8 cellular contexts compared by ENCODE assay signal in the genomic region with DNA sequence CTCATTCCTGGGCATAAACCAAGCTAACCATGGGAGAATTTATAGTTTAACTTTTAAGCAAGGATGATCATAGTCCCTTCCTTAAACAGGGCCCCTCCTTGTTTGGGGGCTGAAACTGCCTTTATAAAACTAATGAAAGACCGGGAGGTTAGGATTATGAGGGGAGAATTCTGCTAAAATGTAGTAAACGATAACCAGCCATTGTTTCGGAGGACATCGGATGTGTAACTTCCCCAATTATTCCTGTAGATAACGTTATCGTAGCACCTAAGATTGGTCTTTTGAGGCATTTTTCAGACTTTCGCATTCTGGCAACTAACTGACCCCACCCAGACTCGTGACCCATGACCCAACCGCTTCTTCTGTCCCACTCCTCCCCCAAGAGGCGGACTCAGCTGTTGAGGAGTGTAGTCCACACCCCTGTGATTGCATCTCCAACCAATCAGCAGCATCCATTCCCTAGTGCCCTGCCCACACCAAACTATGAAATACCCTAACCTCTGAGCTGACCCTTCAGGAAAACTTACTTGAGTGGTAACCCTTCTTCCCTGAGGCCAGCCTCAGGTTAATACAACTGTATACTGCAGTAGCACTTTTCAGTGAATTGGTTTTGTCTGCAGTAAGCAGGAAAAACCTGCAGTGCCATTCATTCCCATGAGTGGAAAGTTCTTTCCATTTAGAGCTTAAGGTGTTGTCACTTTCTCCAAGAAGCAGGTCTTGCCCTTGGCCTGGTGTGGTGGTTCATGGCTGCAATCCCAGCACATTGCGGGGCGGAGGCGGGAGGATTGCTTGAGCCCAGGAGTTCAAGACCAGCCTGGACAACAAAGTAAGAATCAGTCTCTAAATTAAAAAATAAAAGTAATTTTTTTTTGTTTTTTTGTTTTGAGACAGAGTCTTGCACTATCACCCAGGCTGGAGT. TPM values are rescaled to one million over a fixed set of nuclear protein-coding genes. Genes with fewer than 3 reads are reported as not detected.
A peak's percentile ranks its signal among the peaks of the same experiment; 100 is the strongest.
DNase-seq lines count a peak whose midpoint lies in the region; ATAC-seq and TF ChIP-seq lines count a peak whose summit lies in the region.

No MANE protein-coding gene starts in this region.

- H3K4me1 ChIP-seq in left lung, result peaks cover 7 to 49% of the 10 kb centered on the region in 2 donors

- H3K36me3 ChIP-seq in left lung, result peaks cover 0 to 26% of the 10 kb centered on the region in 2 donors

- CTCF ChIA-PET in WTC11 (lab: Charles Lee), result interaction anchor here (0.9 to 1.9 kb wide), 9 partner anchors 8 to 545 kb away, joined by 3 to 11 read pairs (median 4); partner anchors contain the start of gene RSRP1

- no peaks in the 10 kb centered on the region for H3K9me3 Mint-ChIP-seq in WTC11

- no peaks in the 10 kb centered on the region for H3K27me3 Mint-ChIP-seq in WTC11 (ENCODE audit: low read depth)

- H3K4me3 ChIP-seq in left lung, result peak overlapping the region; percentile 90 to 100

- DNase-seq in NCI-H1417 (lab: John Stamatoyannopoulos, UW) (peak in 2 of 3 experiments; percentile 34 to 64), NCI-H1417 treated with DMSO at 0.1 percent for 48 hours (lab: John Stamatoyannopoulos, UW) (no peak), NCI-H146 treated with DMSO at 0.1 percent for 48 hours (lab: John Stamatoyannopoulos, UW; ENCODE audit: unreplicated experiment) (peak; percentile 15), WTC11 (ENCODE audit: low spot score) (peak; percentile 72), dermis blood vessel endothelial cell (peak; percentile 90), left lung (peak in 1 of 2 donors; percentile 92)
- DNase-seq in stimulated activated CD4-positive, alpha-beta T cell treated with anti-CD3 and anti-CD28 coated beads, Interleukin-4, amount 100 ng/mL, for 48 hours (ENCODE audit: low read depth in 2 of 2), result peak; percentile 45 to 65

- POLR2A ChIA-PET in WTC11 (lab: Charles Lee), result interaction anchor here (0.7 to 2.4 kb wide), 4 partner anchors 15 to 796 kb away, joined by 3 to 21 read pairs (median 3); partner anchors contain the start of genes CLIC4, LDLRAP1 and RSRP1

- peaks cover 22% of the 10 kb centered on the region for H3K36me3 Mint-ChIP-seq in WTC11

- no peaks in the 10 kb centered on the region for H3K27me3 ChIP-seq in left lung

- intact Hi-C loops in left lung (cut with DNase I), result no loop called here

- TF ChIP-seq CTCF in WTC11 (IDR thresholded peaks at IDR 0.05) (no peak), left lung (IDR thresholded peaks at IDR 0.05) (no peak)

- H3K27ac ChIP-seq in left lung, result peak overlapping the region; percentile 89 to 99

- ATAC-seq in HG02588 (IDR thresholded peaks at IDR 0.05; ENCODE audit: unreplicated experiment) (peak; percentile 65), WTC11 (peak; percentile 95), left lung (peak; percentile 95)

- H3K27ac Mint-ChIP-seq in WTC11, result no peak overlapping the region

- no peaks in the 10 kb centered on the region for H3K9me3 ChIP-seq in left lung

- no peak overlapping the region for H3K4me3 Mint-ChIP-seq in WTC11

- peaks cover 14% of the 10 kb centered on the region for H3K4me1 Mint-ChIP-seq in WTC11

TF ChIP-seq in WTC11, 78 proteins besides CTCF, POLR2A, EP300 and RAD21:
- TF ChIP-seq FOXK1 (CRISPR knock-in tag; IDR thresholded peaks at IDR 0.05), result 0 out of 2 replicates have a peak, but pooled peaks have one; percentile 67
- no peak for TF ChIP-seq ATF6 (CRISPR knock-in tag; IDR thresholded peaks at IDR 0.05)
- no peak for TF ChIP-seq TCF7 (CRISPR knock-in tag; IDR thresholded peaks at IDR 0.05; ENCODE audit: low read depth)
- TF ChIP-seq USF1 (CRISPR knock-in tag; IDR thresholded peaks at IDR 0.05), result peak; percentile 43; the same call in 1 of the 2 replicates

RNA-seq across cellular contexts. Expression of gene SYF2, which starts 0.8 kb away (rescaled TPM):
- 30.1 to 35.7 TPM (median 35.3 TPM) in 3 replicates for total RNA-seq in WTC11 (2021)
- total RNA-seq in dermis blood vessel endothelial cell, result 46.1 and 56.8 TPM in 2 replicates
- 10 to 100 TPM; 29.1 to 29.3 TPM for total RNA-seq in left lung

RNA-seq across cellular contexts. Expression of gene RSRP1, which starts 14.1 kb away (rescaled TPM):
- 75.9 to 78.1 TPM (median 76.9 TPM) in 3 replicates for total RNA-seq in WTC11 (2021)
- 111 and 342 TPM in 2 replicates for total RNA-seq in dermis blood vessel endothelial cell
- 100 to 1,000 TPM; 113 to 114 TPM for total RNA-seq in left lung

RNA-seq across cellular contexts. Expression of gene RHD, which starts 39.2 kb away (rescaled TPM):
- total RNA-seq in WTC11 (2021), result not detected in 3 replicates
- 0.09 and 0.34 TPM in 2 replicates for total RNA-seq in dermis blood vessel endothelial cell
- total RNA-seq in left lung, result under 1 TPM; 0.10 to 0.44 TPM
